ENCODE assay signal across 8 cellular contexts in genomic region chr10:117004238-117004626, GRCh38. TPM values are rescaled to one million over a fixed set of nuclear protein-coding genes. Genes with fewer than 3 reads are reported as not detected.
DNase-seq lines count a peak whose midpoint lies in the region; ATAC-seq and TF ChIP-seq lines count a peak whose summit lies in the region.

No MANE protein-coding gene starts in this region.

- WGBS in sigmoid colon, 2 donors = 4 to 28% methylated on average over 7 of the region's 7 CpGs

- no peaks in the 10 kb centered on the region for H3K36me3 ChIP-seq in sigmoid colon

- H3K4me3 ChIP-seq in sigmoid colon = peak overlapping the region; percentile 57 to 80 (median 66)

- no peaks in the 10 kb centered on the region for H3K27me3 ChIP-seq in foreskin keratinocyte
- no peaks in the 10 kb centered on the region for H3K27me3 ChIP-seq in sigmoid colon

- TF ChIP-seq EP300 in sigmoid colon (IDR thresholded peaks at IDR 0.05) = no peak

- H3K27ac ChIP-seq in foreskin keratinocyte (peak overlapping the region; percentile 52), sigmoid colon (peak overlapping the region in 3 of 4 donors; percentile 61 to 66 (median 63))

- TF ChIP-seq CTCF in foreskin keratinocyte (conservative IDR thresholded peaks at IDR 0.05) (no peak), sigmoid colon (IDR thresholded peaks at IDR 0.05) (no peak)

- intact Hi-C loops in sigmoid colon (cut with DNase I) = no loop called here

- ATAC-seq in HG02759 (IDR thresholded peaks at IDR 0.05; ENCODE audit: unreplicated experiment) = peak; percentile 61
- ATAC-seq in foreskin keratinocyte = peak; percentile 1

- in situ Hi-C loops in ACHN (cut with HindIII; ENCODE audit: low pct_ligation_motif_present, low pct_unique_long_range_greater_than_20kb, low sequenced_read_pairs) = no loop called here

- H3K9me3 ChIP-seq in sigmoid colon = no peaks in the 10 kb centered on the region

- DNase-seq in NCI-H2081 treated with DMSO at 0.1 percent for 48 hours (lab: John Stamatoyannopoulos, UW) = peak; percentile 22
- no peak for DNase-seq in NCI-H2081 (lab: John Stamatoyannopoulos, UW)
- peak; percentile 48 for DNase-seq in SKM-1 (lab: John Stamatoyannopoulos, UW; ENCODE audit: unreplicated experiment)
- DNase-seq in foreskin keratinocyte = peak in 1 of 2 donors; percentile 50
- DNase-seq in sigmoid colon = no peak
- DNase-seq in HuH-7.5 (ENCODE audit: low spot score) = no peak
- no peak for DNase-seq in ACHN

- no peak for TF ChIP-seq POLR2A in sigmoid colon (IDR thresholded peaks at IDR 0.05)

- H3K4me1 ChIP-seq in foreskin keratinocyte (peaks cover 3% of the 10 kb centered on the region), sigmoid colon (peaks cover 0 to 18% (median 12%) of the 10 kb centered on the region in 4 donors)

RNA-seq across cellular contexts. Expression of gene SHTN1, which starts 0.8 kb away (rescaled TPM):
- total RNA-seq in foreskin keratinocyte (19.0 and 21.5 TPM in 2 replicates), sigmoid colon (1 to 10 TPM; 4.1 to 6.1 (median 5.2) TPM)
- polyA plus RNA-seq in foreskin keratinocyte (8.1 and 8.3 TPM in 2 replicates), sigmoid colon (10 to 100 TPM in 2 of 3 donors, 1 to 10 TPM in 1; 9.6 to 12.5 (median 10.4) TPM)

Comparison
In these comparisons a context has a peak if more than half of its experiments do, and no peak if none do; other contexts are left out.
1. DNase-seq: peak in NCI-H2081 treated with DMSO at 0.1 percent for 48 hours (single experiment) and SKM-1 (single experiment); none in NCI-H2081 (0 of 2), sigmoid colon (single experiment), HuH-7.5 (single experiment) and ACHN (single experiment).